Comparison of ENCODE assay signal across 7 cellular contexts in the genomic region with DNA sequence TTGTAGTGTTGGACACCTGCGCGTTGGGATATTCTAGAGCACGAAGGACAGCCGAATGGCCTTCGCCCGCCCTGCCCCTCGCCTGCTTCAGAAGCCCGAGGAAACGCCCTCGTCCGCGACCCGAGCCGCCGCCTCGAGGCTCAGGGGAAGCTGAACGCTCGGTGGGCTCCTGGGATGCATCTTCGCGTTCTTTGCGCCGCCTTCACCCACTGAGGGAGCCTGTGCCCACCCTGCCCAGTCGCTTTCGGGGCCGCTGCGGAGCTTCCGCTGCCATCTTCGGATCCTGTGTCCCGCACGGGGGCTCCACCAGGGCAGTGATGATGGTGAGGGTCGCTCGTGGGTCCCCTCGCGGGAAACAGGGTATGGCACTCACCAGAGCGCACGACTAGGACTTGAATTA.
DNase-seq lines count a peak whose midpoint lies in the region; ATAC-seq and TF ChIP-seq lines count a peak whose summit lies in the region.
"Not testable (repeated sequence)": the region's sequence is repeated elsewhere in the genome, so short reads cannot be mapped to it uniquely, and the experiment has no call there.

No MANE protein-coding gene starts in this region.

- TF ChIP-seq POLR2A in Peyer's patch (IDR thresholded peaks at IDR 0.05), result not testable (repeated sequence)

- not testable (repeated sequence) for H3K27me3 ChIP-seq in Peyer's patch; adipocyte (replicated peaks; ENCODE audit: control insufficient read depth, insufficient read depth, low read length)

- not testable (repeated sequence) for H3K27ac ChIP-seq in Peyer's patch

- H3K4me1 ChIP-seq in Peyer's patch; adipocyte (ENCODE audit: control insufficient read depth, insufficient read depth, low read length): not testable (repeated sequence)

- intact Hi-C loops in sciatic nerve (cut with DNase I), result not testable (repeated sequence)

- peak; percentile 10 for ATAC-seq in sciatic nerve

- not testable (repeated sequence) for TF ChIP-seq CTCF in GM12864 (IDR thresholded peaks at IDR 0.05; ENCODE audit: low read depth, low read length, missing control alignments); Peyer's patch (IDR thresholded peaks at IDR 0.05); epithelial cell of esophagus (IDR thresholded peaks at IDR 0.05; ENCODE audit: insufficient read depth, low read depth, low read length, missing control alignments)

- H3K36me3 ChIP-seq in Peyer's patch; adipocyte (ENCODE audit: control insufficient read depth, insufficient read depth, low read length, severe bottlenecking): not testable (repeated sequence)

- not testable (repeated sequence) for DNase-seq in GM12864 (ENCODE audit: low read depth); Peyer's patch; adipocyte (ENCODE audit: low read depth); epithelial cell of esophagus (ENCODE audit: low read depth); sciatic nerve (ENCODE audit: low spot score)
- peak; percentile 18 for DNase-seq in activated T-cell treated with anti-CD3 and anti-CD28 coated beads, Interleukin-2, amount 50 U/mL, for 1 hour
- DNase-seq in left kidney (ENCODE audit: low read depth, low spot score), result peak; percentile 26

- not testable (repeated sequence) for H3K9me3 ChIP-seq in Peyer's patch; adipocyte (ENCODE audit: control insufficient read depth, low read length)

- H3K4me3 ChIP-seq in GM12864 (ENCODE audit: low read depth, low read length), result peak overlapping the region; percentile 37
- H3K4me3 ChIP-seq in Peyer's patch, result peak overlapping the region in 3 of 4 donors; percentile 21 to 36 (median 30)
- H3K4me3 ChIP-seq in adipocyte (ENCODE audit: low read length), result peak overlapping the region; percentile 52
- H3K4me3 ChIP-seq in epithelial cell of esophagus (ENCODE audit: low read length), result peak overlapping the region; percentile 22

- not testable (repeated sequence) for H3K9ac ChIP-seq in adipocyte (ENCODE audit: low read length)
